ENCODE assay signal across 19 cellular contexts in genomic region chr9:128142061-128142460, GRCh38. TPM values are rescaled to one million over a fixed set of nuclear protein-coding genes. Genes with fewer than 3 reads are reported as not detected.
A peak's percentile ranks its signal among the peaks of the same experiment; 100 is the strongest.
DNase-seq lines count a peak whose midpoint lies in the region; ATAC-seq, FAIRE-seq and TF ChIP-seq lines count a peak whose summit lies in the region.
"Had no signal": no experiment of that assay in that cellular context is flagged by ENCODE, and none has a peak within 500 bp of the region (broad histone marks: within the 10 kb centered on the region; RNA-seq: fewer than 3 reads in every experiment).

No MANE protein-coding gene starts in this region.

- no peak overlapping the region for H3K4me3 ChIP-seq in CD4-positive, alpha-beta memory T cell (ENCODE audit: low read length in 2 of 2)
- H3K4me3 ChIP-seq in DND-41 (ENCODE audit: low read depth in 1 of 2, low read length in 2 of 2) (no peak overlapping the region), HepG2 (replicated peaks in 1 of 3; ENCODE audit: insufficient read depth in 1 of 3, low read depth in 2 of 3, low read length in 3 of 3) (no peak overlapping the region)
- H3K4me3 ChIP-seq: ascending aorta; BLaER1 treated with 17β-estradiol and CSF1 and Interleukin-3, amounts not matched to agents 10 nM and 100 nM; GM23338; ovary; tibial nerve had no signal

- peak; percentile 26 for FAIRE-seq in HepG2 (lab: Jason Lieb, UNC)
- FAIRE-seq: colon had no signal

- H3K27me3 Mint-ChIP-seq in CD4-positive, alpha-beta memory T cell, result peaks cover 0 to 1% of the 10 kb centered on the region in 2 donors
- peaks cover 1% of the 10 kb centered on the region for H3K27me3 Mint-ChIP-seq in activated CD8-positive, alpha-beta T cell treated with anti-CD3 and anti-CD28 coated beads, Interleukin-2, amount 10 ng/mL, durations not matched to agents 7 days and 5 days (ENCODE audit: low read depth)

- ATAC-seq in DND-41 (ENCODE audit: insufficient read depth, low read depth) (peak; percentile 76), HepG2 (peak; percentile 48), GM21529 (IDR thresholded peaks at IDR 0.05; ENCODE audit: unreplicated experiment) (no peak), GM21447 (IDR thresholded peaks at IDR 0.05; ENCODE audit: unreplicated experiment) (no peak)
- peak; percentile 88 for ATAC-seq in activated CD8-positive, alpha-beta T cell treated with anti-CD3 and anti-CD28 coated beads, Interleukin-2, amount 10 ng/mL, durations not matched to agents 7 days and 5 days
- ATAC-seq: GM23338 had no signal

- peak in 2 of 5 donors; percentile 26 to 29 for DNase-seq in CD4-positive, alpha-beta memory T cell
- DNase-seq in DND-41 (peak; percentile 36), HepG2 (ENCODE audit: low spot score) (no peak), OCI-M2 (lab: John Stamatoyannopoulos, UW; ENCODE audit: unreplicated experiment) (no peak)
- peak; percentile 65 for DNase-seq in activated CD8-positive, alpha-beta T cell treated with anti-CD3 and anti-CD28 coated beads, Interleukin-2, amount 10 ng/mL, durations not matched to agents 7 days and 5 days
- DNase-seq: MM.1S, NCI-H1694 treated with DMSO at 0.1 percent for 48 hours, OCI-M1, SK-N-SH had no signal

- H3K9me3 Mint-ChIP-seq in CD4-positive, alpha-beta memory T cell, result peaks cover 0 to 1% (median 0%) of the 10 kb centered on the region in 8 donors
- no peaks in the 10 kb centered on the region for H3K9me3 Mint-ChIP-seq in activated CD8-positive, alpha-beta T cell treated with anti-CD3 and anti-CD28 coated beads, Interleukin-2, amount 10 ng/mL, durations not matched to agents 7 days and 5 days (ENCODE audit: insufficient read depth)
- H3K9me3 Mint-ChIP-seq: GM23338 had no signal

- no peak overlapping the region for H3K27ac ChIP-seq in CD4-positive, alpha-beta memory T cell (ENCODE audit: low read depth, low read length)
- H3K27ac ChIP-seq in DND-41 (ENCODE audit: low read length) (no peak overlapping the region), HepG2 (ENCODE audit: extremely low read length, insufficient read depth, low read length) (no peak overlapping the region)
- H3K27ac ChIP-seq: ascending aorta; BLaER1 treated with 17β-estradiol and CSF1 and Interleukin-3, amounts not matched to agents 10 nM and 100 nM; ovary; tibial nerve had no signal

- H3K4me3 Mint-ChIP-seq in CD4-positive, alpha-beta memory T cell, result peak overlapping the region in 6 of 8 donors; percentile 18 to 77 (median 36)
- H3K4me3 Mint-ChIP-seq in activated CD8-positive, alpha-beta T cell treated with anti-CD3 and anti-CD28 coated beads, Interleukin-2, amount 10 ng/mL, durations not matched to agents 7 days and 5 days, result peak overlapping the region; percentile 9
- H3K4me3 Mint-ChIP-seq: GM23338 had no signal

- no peaks in the 10 kb centered on the region for H3K36me3 ChIP-seq in CD4-positive, alpha-beta memory T cell (ENCODE audit: insufficient read depth, low read length)
- H3K36me3 ChIP-seq in DND-41 (ENCODE audit: insufficient read depth, low read length), result no peaks in the 10 kb centered on the region
- H3K36me3 ChIP-seq in HepG2 (replicated peaks in 1 of 2; ENCODE audit: control insufficient read depth in 1 of 2, insufficient read depth in 2 of 2, low read length in 2 of 2), result no peaks in the 10 kb centered on the region
- H3K36me3 ChIP-seq: ascending aorta; BLaER1 treated with 17β-estradiol and CSF1 and Interleukin-3, amounts not matched to agents 10 nM and 100 nM; ovary; tibial nerve had no signal

- H3K79me2 ChIP-seq in DND-41 (ENCODE audit: insufficient read depth, low read length), result no peaks in the 10 kb centered on the region
- H3K79me2 ChIP-seq in HepG2 (ENCODE audit: insufficient read depth, low read length), result no peaks in the 10 kb centered on the region

- intact Hi-C loops in CD4-positive, alpha-beta memory T cell (cut with micrococcal nuclease), result no loop called here
- intact Hi-C loops in HepG2 (cut with micrococcal nuclease; ENCODE audit: unreplicated experiment), result no loop called here

- no TSS peak for BruUV-seq in HepG2 (replicated peaks; lab: Mats Ljungman, UMichigan)

- H2AFZ ChIP-seq in DND-41 (ENCODE audit: low read depth, low read length), result peak overlapping the region; percentile 62
- peak overlapping the region; percentile 23 for H2AFZ ChIP-seq in HepG2 (ENCODE audit: low read length)
- H2AFZ ChIP-seq: GM23338 had no signal

- TF ChIP-seq POLR2A in HepG2 (IDR thresholded peaks at IDR 0.05; ENCODE audit: insufficient read depth in 1 of 2, low read depth in 2 of 2, low read length in 2 of 2), result no peak

- no peaks in the 10 kb centered on the region for H3K27me3 ChIP-seq in CD4-positive, alpha-beta memory T cell (ENCODE audit: insufficient read depth, low read length)
- H3K27me3 ChIP-seq in DND-41 (ENCODE audit: insufficient read depth, low read length, poor library complexity), result no peaks in the 10 kb centered on the region
- peaks cover 0 to 25% of the 10 kb centered on the region in 2 experiments; a peak in 3 of 5 replicates for H3K27me3 ChIP-seq in HepG2 (ENCODE audit: control insufficient read depth in 1 of 2, insufficient read depth in 2 of 2, low read length in 2 of 2)
- H3K27me3 ChIP-seq: ascending aorta, ovary, tibial nerve had no signal

- peaks cover 19% of the 10 kb centered on the region for H3K4me1 ChIP-seq in CD4-positive, alpha-beta memory T cell (ENCODE audit: insufficient read depth, low read length)
- peaks cover 4% of the 10 kb centered on the region; the same call in 1 of the 2 replicates for H3K4me1 ChIP-seq in DND-41 (ENCODE audit: insufficient read depth, low read length)
- H3K4me1 ChIP-seq in HepG2 (ENCODE audit: insufficient read depth, low read length), result peaks cover 54% of the 10 kb centered on the region
- H3K4me1 ChIP-seq: ascending aorta, tibial nerve had no signal

- no peaks in the 10 kb centered on the region for H3K9me3 ChIP-seq in CD4-positive, alpha-beta memory T cell (ENCODE audit: control insufficient read depth in 1 of 2, low read length in 2 of 2)
- H3K9me3 ChIP-seq in DND-41 (ENCODE audit: insufficient read depth, low read length, severe bottlenecking), result no peaks in the 10 kb centered on the region
- H3K9me3 ChIP-seq in HepG2 (ENCODE audit: low read length), result no peaks in the 10 kb centered on the region
- H3K9me3 ChIP-seq: ascending aorta; BLaER1 treated with 17β-estradiol and CSF1 and Interleukin-3, amounts not matched to agents 10 nM and 100 nM; ovary; SK-N-SH; tibial nerve had no signal

- TF ChIP-seq EP300 in HepG2 (IDR thresholded peaks at IDR 0.05; ENCODE audit: low read depth in 2 of 2, low read length in 2 of 2), result no peak
- TF ChIP-seq EP300 in HepG2 (CRISPR knock-in tag; IDR thresholded peaks at IDR 0.05; ENCODE audit: borderline replicate concordance), result no peak

- 50% methylated on average over 4 of the region's 4 CpGs for WGBS in HepG2 (ENCODE audit: low lambda C conversion rate)

- H3K36me3 Mint-ChIP-seq in CD4-positive, alpha-beta memory T cell, result no peaks in the 10 kb centered on the region
- H3K36me3 Mint-ChIP-seq in activated CD8-positive, alpha-beta T cell treated with anti-CD3 and anti-CD28 coated beads, Interleukin-2, amount 10 ng/mL, durations not matched to agents 7 days and 5 days (ENCODE audit: low read depth), result peaks cover 2% of the 10 kb centered on the region

- in situ Hi-C loops in HepG2 (cut with HindIII; ENCODE audit: extremely low pct_ligation_motif_present, low pct_unique_long_range_greater_than_20kb), result no loop called here

- POLR2A ChIA-PET in CD4-positive, alpha-beta memory T cell (lab: Charles Lee; ENCODE audit: partially characterized antibody), result interaction anchor here (1.0 to 2.3 kb wide), 3 partner anchors 14 to 691 kb away, joined by 3 to 10 read pairs (median 8); partner anchors contain the start of gene BBLN
- POLR2A ChIA-PET in activated CD8-positive, alpha-beta T cell treated with anti-CD3 and anti-CD28 coated beads, Interleukin-2, amount 10 ng/mL, durations not matched to agents 7 days and 5 days (lab: Charles Lee), result interaction anchor here (0.5 to 1.6 kb wide), 3 partner anchors 15 to 18 kb away, joined by 3 to 5 read pairs (median 4); partner anchors contain the start of gene BBLN
- POLR2A ChIA-PET in HepG2 (lab: Yijun Ruan, JAX), result interaction anchor here (1.1 to 2.2 kb wide), 2 partner anchors 10 to 18 kb away, joined by 3 to 7 read pairs; partner anchors contain the start of gene BBLN

- H3K4me2 ChIP-seq in DND-41 (ENCODE audit: insufficient read depth, low read length), result no peak overlapping the region
- H3K4me2 ChIP-seq in HepG2 (ENCODE audit: low read depth, low read length), result peak overlapping the region; percentile 39; the same call in 1 of the 2 replicates
- H3K4me2 ChIP-seq: GM23338, SK-N-SH had no signal

- H4K20me1 ChIP-seq in DND-41 (ENCODE audit: insufficient read depth, low read length), result no peaks in the 10 kb centered on the region
- H4K20me1 ChIP-seq in HepG2 (ENCODE audit: insufficient read depth, low read length), result no peaks in the 10 kb centered on the region

- CTCF ChIA-PET in CD4-positive, alpha-beta memory T cell (lab: Charles Lee; ENCODE audit: partially characterized antibody), result interaction anchor here (1.2 to 1.9 kb wide), 3 partner anchors 12 to 49 kb away, joined by 4 to 6 read pairs (median 4); partner anchors contain the start of gene CIZ1
- CTCF ChIA-PET in activated CD8-positive, alpha-beta T cell treated with anti-CD3 and anti-CD28 coated beads, Interleukin-2, amount 10 ng/mL, durations not matched to agents 7 days and 5 days (lab: Charles Lee), result interaction anchor here (1.3 to 3.2 kb wide), 4 partner anchors 9 to 24 kb away, joined by 3 to 16 read pairs (median 6); no protein-coding TSS in a partner anchor
- CTCF ChIA-PET in HepG2 (lab: Yijun Ruan, JAX; ENCODE audit: low intra/inter-chr PET ratio, low total read pairs), result no interaction called here

- H3K4me1 Mint-ChIP-seq in CD4-positive, alpha-beta memory T cell, result peaks cover 5 to 19% (median 12%) of the 10 kb centered on the region in 4 donors
- peaks cover 17% of the 10 kb centered on the region for H3K4me1 Mint-ChIP-seq in activated CD8-positive, alpha-beta T cell treated with anti-CD3 and anti-CD28 coated beads, Interleukin-2, amount 10 ng/mL, durations not matched to agents 7 days and 5 days (ENCODE audit: low read depth)

- H3K9ac ChIP-seq in DND-41 (ENCODE audit: low read depth, low read length) (no peak overlapping the region), HepG2 (ENCODE audit: insufficient read depth, low read depth, low read length) (no peak overlapping the region)
- H3K9ac ChIP-seq: BLaER1 treated with 17β-estradiol and CSF1 and Interleukin-3, amounts not matched to agents 10 nM and 100 nM; SK-N-SH had no signal

- H3K27ac Mint-ChIP-seq in CD4-positive, alpha-beta memory T cell, result peak overlapping the region in 4 of 7 donors; percentile 43 to 79 (median 70)
- H3K27ac Mint-ChIP-seq in activated CD8-positive, alpha-beta T cell treated with anti-CD3 and anti-CD28 coated beads, Interleukin-2, amount 10 ng/mL, durations not matched to agents 7 days and 5 days, result peak overlapping the region; percentile 86
- H3K27ac Mint-ChIP-seq: GM23338 had no signal

- no peak for TF ChIP-seq CTCF in DND-41 (IDR thresholded peaks at IDR 0.05; ENCODE audit: borderline replicate concordance, extremely low read depth, low read length, poor library complexity, severe bottlenecking)
- no peak for TF ChIP-seq CTCF in HepG2 (CRISPR knock-in tag; IDR thresholded peaks at IDR 0.05)

- no peak for TF ChIP-seq RAD21 in HepG2 (CRISPR knock-in tag; IDR thresholded peaks at IDR 0.05)

RNA-seq across cellular contexts. Expression of gene LCN2, which starts 7.2 kb away (rescaled TPM):
- total RNA-seq in CD4-positive, alpha-beta memory T cell, result not detected
- not detected for polyA plus RNA-seq in CD4-positive, alpha-beta memory T cell
- total RNA-seq in activated CD8-positive, alpha-beta T cell treated with anti-CD3 and anti-CD28 coated beads, Interleukin-2, amount 10 ng/mL, durations not matched to agents 7 days and 5 days, result not detected
- total RNA-seq in HepG2 (2016; rRNA removed; fragmentation: Illumina TruSeq; extraction: Trizol), result 0.34 and 0.38 TPM in 2 replicates
- 0.40 TPM in 1 of 2 replicates, not detected in the other for total RNA-seq in HepG2 (2016; cell fraction: cytosol; rRNA removed; fragmentation: Illumina TruSeq; extraction: Trizol; ENCODE audit: low read depth)
- total RNA-seq in HepG2 (2016; cell fraction: insoluble cytoplasmic fraction; rRNA removed; fragmentation: Illumina TruSeq; extraction: Trizol), result 0.24 TPM in 1 of 2 replicates, not detected in the other
- 0.34 and 0.38 TPM in 2 replicates for total RNA-seq in HepG2 (2016; cell fraction: membrane; rRNA removed; fragmentation: Illumina TruSeq; extraction: Trizol)
- total RNA-seq in HepG2 (2016; cell fraction: nucleus; rRNA removed; fragmentation: Illumina TruSeq; extraction: Trizol), result not detected in 2 replicates
- 1.4 and 2.3 TPM in 2 replicates for polyA plus RNA-seq in HepG2 (2011; rRNA removed)
- 0.93 and 2.4 TPM in 2 replicates for polyA plus RNA-seq in HepG2 (2011; cell fraction: cytosol; rRNA removed)
- 4.4 and 6.2 TPM in 2 replicates for polyA plus RNA-seq in HepG2 (2011; cell fraction: nucleus; rRNA removed)
- polyA plus RNA-seq in HepG2 (2012), result 1.5 and 1.7 TPM in 2 replicates
- polyA plus RNA-seq in HepG2 (2016; cell fraction: cytosol; fragmentation: Illumina TruSeq; extraction: Trizol; ENCODE audit: low read depth), result 0.69 and 0.92 TPM in 2 replicates
- 0.71 and 0.76 TPM in 2 replicates for polyA plus RNA-seq in HepG2 (2016; cell fraction: insoluble cytoplasmic fraction; fragmentation: Illumina TruSeq; extraction: Trizol; ENCODE audit: low read depth)
- polyA plus RNA-seq in HepG2 (2016; cell fraction: membrane; fragmentation: Illumina TruSeq; extraction: Trizol; ENCODE audit: low read depth), result 0.49 and 0.63 TPM in 2 replicates
- polyA plus RNA-seq in HepG2 (2016; cell fraction: nucleus; fragmentation: Illumina TruSeq; extraction: Trizol; ENCODE audit: insufficient read depth, low read depth), result 1.7 and 3.0 TPM in 2 replicates
- 0.44 and 0.52 TPM in 2 replicates for polyA minus RNA-seq in HepG2 (2011; rRNA and poly(A)+ RNA removed; ENCODE audit: low replicate concordance)
- polyA minus RNA-seq in HepG2 (2011; cell fraction: cytosol; rRNA and poly(A)+ RNA removed), result 0.99 TPM in 1 of 2 replicates, not detected in the other
- not detected in 2 replicates for polyA minus RNA-seq in HepG2 (2011; cell fraction: nucleus; rRNA and poly(A)+ RNA removed)
- total RNA-seq: ascending aorta, glomerular endothelial cell, GM23338, NCI-H460, tibial nerve had no signal
- polyA plus RNA-seq: SK-N-SH had no signal

RNA-seq across cellular contexts. Expression of gene PTGES2, which starts 14.5 kb away (rescaled TPM):
- 10 to 100 TPM; 51.8 to 57.9 TPM for total RNA-seq in CD4-positive, alpha-beta memory T cell
- 10 to 100 TPM; 47.5 to 48.8 TPM for polyA plus RNA-seq in CD4-positive, alpha-beta memory T cell
- 10 to 100 TPM; 51.8 to 57.7 TPM for total RNA-seq in activated CD8-positive, alpha-beta T cell treated with anti-CD3 and anti-CD28 coated beads, Interleukin-2, amount 10 ng/mL, durations not matched to agents 7 days and 5 days
- total RNA-seq in HepG2 (2016; rRNA removed; fragmentation: Illumina TruSeq; extraction: Trizol), result 68.5 and 79.8 TPM in 2 replicates
- 176 and 179 TPM in 2 replicates for total RNA-seq in HepG2 (2016; cell fraction: cytosol; rRNA removed; fragmentation: Illumina TruSeq; extraction: Trizol; ENCODE audit: low read depth)
- total RNA-seq in HepG2 (2016; cell fraction: insoluble cytoplasmic fraction; rRNA removed; fragmentation: Illumina TruSeq; extraction: Trizol), result 65.6 and 85.2 TPM in 2 replicates
- 80.3 and 84.6 TPM in 2 replicates for total RNA-seq in HepG2 (2016; cell fraction: membrane; rRNA removed; fragmentation: Illumina TruSeq; extraction: Trizol)
- 40.6 and 44.2 TPM in 2 replicates for total RNA-seq in HepG2 (2016; cell fraction: nucleus; rRNA removed; fragmentation: Illumina TruSeq; extraction: Trizol)
- polyA plus RNA-seq in HepG2 (2011; rRNA removed), result 63.7 and 67.2 TPM in 2 replicates
- polyA plus RNA-seq in HepG2 (2011; cell fraction: cytosol; rRNA removed), result 53.6 and 85.6 TPM in 2 replicates
- polyA plus RNA-seq in HepG2 (2011; cell fraction: nucleus; rRNA removed), result 128 and 148 TPM in 2 replicates
- 39.6 and 40.6 TPM in 2 replicates for polyA plus RNA-seq in HepG2 (2012)
- 61.1 and 71.8 TPM in 2 replicates for polyA plus RNA-seq in HepG2 (2016; cell fraction: cytosol; fragmentation: Illumina TruSeq; extraction: Trizol; ENCODE audit: low read depth)
- 67.8 and 88.5 TPM in 2 replicates for polyA plus RNA-seq in HepG2 (2016; cell fraction: insoluble cytoplasmic fraction; fragmentation: Illumina TruSeq; extraction: Trizol; ENCODE audit: low read depth)
- polyA plus RNA-seq in HepG2 (2016; cell fraction: membrane; fragmentation: Illumina TruSeq; extraction: Trizol; ENCODE audit: low read depth), result 68.9 and 78.2 TPM in 2 replicates
- 101 and 105 TPM in 2 replicates for polyA plus RNA-seq in HepG2 (2016; cell fraction: nucleus; fragmentation: Illumina TruSeq; extraction: Trizol; ENCODE audit: insufficient read depth, low read depth)
- 109 and 143 TPM in 2 replicates for polyA minus RNA-seq in HepG2 (2011; rRNA and poly(A)+ RNA removed; ENCODE audit: low replicate concordance)
- polyA minus RNA-seq in HepG2 (2011; cell fraction: cytosol; rRNA and poly(A)+ RNA removed), result 29.5 and 39.2 TPM in 2 replicates
- 39.4 and 44.6 TPM in 2 replicates for polyA minus RNA-seq in HepG2 (2011; cell fraction: nucleus; rRNA and poly(A)+ RNA removed)

RNA-seq across cellular contexts. Expression of gene BBLN, which starts 18.0 kb away (rescaled TPM):
- total RNA-seq in CD4-positive, alpha-beta memory T cell, result 10 to 100 TPM; 47.8 to 50.5 TPM
- 100 to 1,000 TPM; 110 to 136 TPM for polyA plus RNA-seq in CD4-positive, alpha-beta memory T cell
- total RNA-seq in activated CD8-positive, alpha-beta T cell treated with anti-CD3 and anti-CD28 coated beads, Interleukin-2, amount 10 ng/mL, durations not matched to agents 7 days and 5 days, result 100 to 1,000 TPM in 1 of 2 experiments, 10 to 100 TPM in 1; 94.3 to 105 TPM
- 22.2 and 33.1 TPM in 2 replicates for total RNA-seq in HepG2 (2016; rRNA removed; fragmentation: Illumina TruSeq; extraction: Trizol)
- total RNA-seq in HepG2 (2016; cell fraction: cytosol; rRNA removed; fragmentation: Illumina TruSeq; extraction: Trizol; ENCODE audit: low read depth), result 146 and 177 TPM in 2 replicates
- 17.4 and 30.2 TPM in 2 replicates for total RNA-seq in HepG2 (2016; cell fraction: insoluble cytoplasmic fraction; rRNA removed; fragmentation: Illumina TruSeq; extraction: Trizol)
- total RNA-seq in HepG2 (2016; cell fraction: membrane; rRNA removed; fragmentation: Illumina TruSeq; extraction: Trizol), result 86.9 and 114 TPM in 2 replicates
- 11.7 and 11.9 TPM in 2 replicates for total RNA-seq in HepG2 (2016; cell fraction: nucleus; rRNA removed; fragmentation: Illumina TruSeq; extraction: Trizol)
- polyA plus RNA-seq in HepG2 (2011; rRNA removed), result 27.6 and 29.5 TPM in 2 replicates
- 25.8 and 50.8 TPM in 2 replicates for polyA plus RNA-seq in HepG2 (2011; cell fraction: cytosol; rRNA removed)
- polyA plus RNA-seq in HepG2 (2011; cell fraction: nucleus; rRNA removed), result 19.2 and 22.8 TPM in 2 replicates
- 13.4 and 25.7 TPM in 2 replicates for polyA plus RNA-seq in HepG2 (2012)
- 235 and 253 TPM in 2 replicates for polyA plus RNA-seq in HepG2 (2016; cell fraction: cytosol; fragmentation: Illumina TruSeq; extraction: Trizol; ENCODE audit: low read depth)
- 19.0 and 25.9 TPM in 2 replicates for polyA plus RNA-seq in HepG2 (2016; cell fraction: insoluble cytoplasmic fraction; fragmentation: Illumina TruSeq; extraction: Trizol; ENCODE audit: low read depth)
- polyA plus RNA-seq in HepG2 (2016; cell fraction: membrane; fragmentation: Illumina TruSeq; extraction: Trizol; ENCODE audit: low read depth), result 124 and 129 TPM in 2 replicates
- polyA plus RNA-seq in HepG2 (2016; cell fraction: nucleus; fragmentation: Illumina TruSeq; extraction: Trizol; ENCODE audit: insufficient read depth, low read depth), result 21.4 TPM in 2 replicates
- polyA minus RNA-seq in HepG2 (2011; rRNA and poly(A)+ RNA removed; ENCODE audit: low replicate concordance), result 17.1 and 32.9 TPM in 2 replicates
- polyA minus RNA-seq in HepG2 (2011; cell fraction: cytosol; rRNA and poly(A)+ RNA removed), result 13.6 and 21.6 TPM in 2 replicates
- 4.8 and 7.1 TPM in 2 replicates for polyA minus RNA-seq in HepG2 (2011; cell fraction: nucleus; rRNA and poly(A)+ RNA removed)

RNA-seq across cellular contexts. Expression of gene CIZ1, which starts 49.3 kb away (rescaled TPM):
- 100 to 1,000 TPM; 156 to 165 TPM for total RNA-seq in CD4-positive, alpha-beta memory T cell
- polyA plus RNA-seq in CD4-positive, alpha-beta memory T cell, result 10 to 100 TPM in 1 of 2 donors, 1 to 10 TPM in 1; 3.1 to 38.9 TPM
- total RNA-seq in activated CD8-positive, alpha-beta T cell treated with anti-CD3 and anti-CD28 coated beads, Interleukin-2, amount 10 ng/mL, durations not matched to agents 7 days and 5 days, result 100 to 1,000 TPM; 121 to 127 TPM
- 25.8 and 30.6 TPM in 2 replicates for total RNA-seq in HepG2 (2016; rRNA removed; fragmentation: Illumina TruSeq; extraction: Trizol)
- total RNA-seq in HepG2 (2016; cell fraction: cytosol; rRNA removed; fragmentation: Illumina TruSeq; extraction: Trizol; ENCODE audit: low read depth), result 36.1 and 38.7 TPM in 2 replicates
- 18.6 and 29.5 TPM in 2 replicates for total RNA-seq in HepG2 (2016; cell fraction: insoluble cytoplasmic fraction; rRNA removed; fragmentation: Illumina TruSeq; extraction: Trizol)
- total RNA-seq in HepG2 (2016; cell fraction: membrane; rRNA removed; fragmentation: Illumina TruSeq; extraction: Trizol), result 57.5 and 63.8 TPM in 2 replicates
- total RNA-seq in HepG2 (2016; cell fraction: nucleus; rRNA removed; fragmentation: Illumina TruSeq; extraction: Trizol), result 29.5 and 33.7 TPM in 2 replicates
- polyA plus RNA-seq in HepG2 (2011; rRNA removed), result 50.3 and 54.7 TPM in 2 replicates
- 20.5 and 28.3 TPM in 2 replicates for polyA plus RNA-seq in HepG2 (2011; cell fraction: cytosol; rRNA removed)
- 114 and 121 TPM in 2 replicates for polyA plus RNA-seq in HepG2 (2011; cell fraction: nucleus; rRNA removed)
- polyA plus RNA-seq in HepG2 (2012), result 52.9 and 73.1 TPM in 2 replicates
- polyA plus RNA-seq in HepG2 (2016; cell fraction: cytosol; fragmentation: Illumina TruSeq; extraction: Trizol; ENCODE audit: low read depth), result 70.7 and 77.7 TPM in 2 replicates
- 39.9 and 54.4 TPM in 2 replicates for polyA plus RNA-seq in HepG2 (2016; cell fraction: insoluble cytoplasmic fraction; fragmentation: Illumina TruSeq; extraction: Trizol; ENCODE audit: low read depth)
- 97.4 and 105 TPM in 2 replicates for polyA plus RNA-seq in HepG2 (2016; cell fraction: membrane; fragmentation: Illumina TruSeq; extraction: Trizol; ENCODE audit: low read depth)
- 115 and 119 TPM in 2 replicates for polyA plus RNA-seq in HepG2 (2016; cell fraction: nucleus; fragmentation: Illumina TruSeq; extraction: Trizol; ENCODE audit: insufficient read depth, low read depth)
- polyA minus RNA-seq in HepG2 (2011; rRNA and poly(A)+ RNA removed; ENCODE audit: low replicate concordance), result 51.1 and 193 TPM in 2 replicates
- 20.0 and 26.1 TPM in 2 replicates for polyA minus RNA-seq in HepG2 (2011; cell fraction: cytosol; rRNA and poly(A)+ RNA removed)
- polyA minus RNA-seq in HepG2 (2011; cell fraction: nucleus; rRNA and poly(A)+ RNA removed), result 18.0 and 23.8 TPM in 2 replicates

Comparison
In these comparisons a context has a peak if more than half of its experiments do, and no peak if none do; other contexts are left out.
1. DNase-seq: peak in DND-41 (single experiment) and activated CD8-positive, alpha-beta T cell treated with anti-CD3 and anti-CD28 coated beads, Interleukin-2, amount 10 ng/mL, durations not matched to agents 7 days and 5 days (single experiment); none in HepG2 (single experiment) and OCI-M2 (single experiment).
2. ATAC-seq: peak in DND-41 (single experiment), activated CD8-positive, alpha-beta T cell treated with anti-CD3 and anti-CD28 coated beads, Interleukin-2, amount 10 ng/mL, durations not matched to agents 7 days and 5 days (single experiment) and HepG2 (single experiment); none in GM21529 (single experiment) and GM21447 (single experiment).